In the genomic region with DNA sequence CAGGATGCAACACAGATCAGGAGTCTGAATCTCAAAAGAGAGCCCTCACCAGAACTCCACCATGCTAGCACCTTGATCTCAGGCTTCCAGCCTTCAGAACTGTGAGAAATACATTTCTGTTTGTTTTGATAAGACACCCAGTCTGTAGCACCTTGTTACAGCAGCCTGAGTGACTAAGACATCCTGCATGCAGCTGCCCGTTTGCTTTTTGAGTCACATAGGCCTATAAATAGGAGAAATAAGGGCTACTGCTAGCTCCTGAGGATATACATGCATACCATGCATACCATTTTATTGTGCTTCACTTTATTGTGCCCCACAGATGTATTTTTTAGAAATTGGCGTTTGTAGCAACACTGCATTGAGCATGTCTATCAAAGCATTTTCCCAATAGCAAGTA, we compare ENCODE assay signal across 13 cellular contexts.
A peak's percentile ranks its signal among the peaks of the same experiment; 100 is the strongest.
DNase-seq lines count a peak whose midpoint lies in the region; ATAC-seq and TF ChIP-seq lines count a peak whose summit lies in the region.
"Had no signal": no experiment of that assay in that cellular context is flagged by ENCODE, and none has a peak within 500 bp of the region (broad histone marks: within the 10 kb centered on the region; RNA-seq: fewer than 3 reads in every experiment).

No MANE protein-coding gene starts in this region.

- CTCF ChIA-PET in AG04449 (lab: Yijun Ruan, JAX), result no interaction called here

- ATAC-seq in effector memory CD8-positive, alpha-beta T cell (replicated peaks), result no peak
- ATAC-seq in GM18498 (IDR thresholded peaks at IDR 0.05; ENCODE audit: unreplicated experiment) (no peak), HG03139 (IDR thresholded peaks at IDR 0.05; ENCODE audit: unreplicated experiment) (no peak)
- ATAC-seq: activated CD4-positive, alpha-beta T cell treated with anti-CD3 and anti-CD28 coated beads for 36 hours; activated T-helper 17 cell treated with anti-CD3 and anti-CD28 coated beads, Interleukin-2, amount 50 U/mL, for 72 hours had no signal

- DNase-seq in AG04449 (ENCODE audit: low read depth, low spot score), result peak; percentile 65
- DNase-seq in HS-27A (ENCODE audit: low read depth), result peak; percentile 81
- DNase-seq in amniotic stem cell (lab: John Stamatoyannopoulos, UW), result peak; percentile 27
- peak; percentile 16 for DNase-seq in hepatic stellate cell (ENCODE audit: low spot score)
- DNase-seq in stimulated activated CD4-positive, alpha-beta T cell treated with anti-CD3 and anti-CD28 coated beads, Interleukin-2, amount 100 ng/mL, for 24 hours, result no peak
- DNase-seq in effector memory CD8-positive, alpha-beta T cell, result no peak
- DNase-seq: activated CD4-positive, alpha-beta T cell treated with anti-CD3 and anti-CD28 coated beads for 36 hours; BE2C; NCI-H524 treated with DMSO at 0.1 percent for 48 hours had no signal

- no peak overlapping the region for H3K4me3 Mint-ChIP-seq in effector memory CD8-positive, alpha-beta T cell
- H3K4me3 Mint-ChIP-seq: activated CD4-positive, alpha-beta T cell treated with anti-CD3 and anti-CD28 coated beads for 36 hours; activated T-helper 17 cell treated with anti-CD3 and anti-CD28 coated beads, Interleukin-2, amount 50 U/mL, for 72 hours had no signal

- POLR2A ChIA-PET in AG04449 (lab: Yijun Ruan, JAX), result no interaction called here

- no peak overlapping the region for H3K4me3 ChIP-seq in AG04449 (ENCODE audit: low read depth, low read length)
- H3K4me3 ChIP-seq: suprapubic skin had no signal

- no peak overlapping the region for H3K27ac Mint-ChIP-seq in effector memory CD8-positive, alpha-beta T cell
- H3K27ac Mint-ChIP-seq: activated CD4-positive, alpha-beta T cell treated with anti-CD3 and anti-CD28 coated beads for 36 hours; activated T-helper 17 cell treated with anti-CD3 and anti-CD28 coated beads, Interleukin-2, amount 50 U/mL, for 72 hours had no signal

- no peaks in the 10 kb centered on the region for H3K36me3 Mint-ChIP-seq in effector memory CD8-positive, alpha-beta T cell (ENCODE audit: insufficient read depth)

- no peaks in the 10 kb centered on the region for H3K27me3 Mint-ChIP-seq in effector memory CD8-positive, alpha-beta T cell
- H3K27me3 Mint-ChIP-seq: activated CD4-positive, alpha-beta T cell treated with anti-CD3 and anti-CD28 coated beads for 36 hours; activated T-helper 17 cell treated with anti-CD3 and anti-CD28 coated beads, Interleukin-2, amount 50 U/mL, for 72 hours had no signal

- TF ChIP-seq CTCF in AG04449 (IDR thresholded peaks at IDR 0.05; ENCODE audit: insufficient read depth, low read length, missing control alignments), result no peak

- H3K9me3 Mint-ChIP-seq in effector memory CD8-positive, alpha-beta T cell, result peaks cover 7 to 12% of the 10 kb centered on the region in 2 donors

- H3K4me1 Mint-ChIP-seq in effector memory CD8-positive, alpha-beta T cell (ENCODE audit: low read depth in 2 of 2), result no peaks in the 10 kb centered on the region
- H3K4me1 Mint-ChIP-seq: activated CD4-positive, alpha-beta T cell treated with anti-CD3 and anti-CD28 coated beads for 36 hours; activated T-helper 17 cell treated with anti-CD3 and anti-CD28 coated beads, Interleukin-2, amount 50 U/mL, for 72 hours had no signal

Comparison
In these comparisons a context has a peak if more than half of its experiments do, and no peak if none do; other contexts are left out.
1. DNase-seq: peak in AG04449 (single experiment), HS-27A (single experiment), amniotic stem cell (single experiment) and hepatic stellate cell (single experiment); none in stimulated activated CD4-positive, alpha-beta T cell treated with anti-CD3 and anti-CD28 coated beads, Interleukin-2, amount 100 ng/mL, for 24 hours (0 of 2) and effector memory CD8-positive, alpha-beta T cell (0 of 3).